In genomic region chr5:121746763-121747162, GRCh38 we compare ENCODE assay signal across 1 cellular context.
TF ChIP-seq lines count a peak whose summit lies in the region.

No MANE protein-coding gene starts in this region.

TF ChIP-seq in GM23338, 12 proteins besides CTCF, POLR2A, EP300 and RAD21 (continued from another document):
- TF ChIP-seq, protein P1, sequence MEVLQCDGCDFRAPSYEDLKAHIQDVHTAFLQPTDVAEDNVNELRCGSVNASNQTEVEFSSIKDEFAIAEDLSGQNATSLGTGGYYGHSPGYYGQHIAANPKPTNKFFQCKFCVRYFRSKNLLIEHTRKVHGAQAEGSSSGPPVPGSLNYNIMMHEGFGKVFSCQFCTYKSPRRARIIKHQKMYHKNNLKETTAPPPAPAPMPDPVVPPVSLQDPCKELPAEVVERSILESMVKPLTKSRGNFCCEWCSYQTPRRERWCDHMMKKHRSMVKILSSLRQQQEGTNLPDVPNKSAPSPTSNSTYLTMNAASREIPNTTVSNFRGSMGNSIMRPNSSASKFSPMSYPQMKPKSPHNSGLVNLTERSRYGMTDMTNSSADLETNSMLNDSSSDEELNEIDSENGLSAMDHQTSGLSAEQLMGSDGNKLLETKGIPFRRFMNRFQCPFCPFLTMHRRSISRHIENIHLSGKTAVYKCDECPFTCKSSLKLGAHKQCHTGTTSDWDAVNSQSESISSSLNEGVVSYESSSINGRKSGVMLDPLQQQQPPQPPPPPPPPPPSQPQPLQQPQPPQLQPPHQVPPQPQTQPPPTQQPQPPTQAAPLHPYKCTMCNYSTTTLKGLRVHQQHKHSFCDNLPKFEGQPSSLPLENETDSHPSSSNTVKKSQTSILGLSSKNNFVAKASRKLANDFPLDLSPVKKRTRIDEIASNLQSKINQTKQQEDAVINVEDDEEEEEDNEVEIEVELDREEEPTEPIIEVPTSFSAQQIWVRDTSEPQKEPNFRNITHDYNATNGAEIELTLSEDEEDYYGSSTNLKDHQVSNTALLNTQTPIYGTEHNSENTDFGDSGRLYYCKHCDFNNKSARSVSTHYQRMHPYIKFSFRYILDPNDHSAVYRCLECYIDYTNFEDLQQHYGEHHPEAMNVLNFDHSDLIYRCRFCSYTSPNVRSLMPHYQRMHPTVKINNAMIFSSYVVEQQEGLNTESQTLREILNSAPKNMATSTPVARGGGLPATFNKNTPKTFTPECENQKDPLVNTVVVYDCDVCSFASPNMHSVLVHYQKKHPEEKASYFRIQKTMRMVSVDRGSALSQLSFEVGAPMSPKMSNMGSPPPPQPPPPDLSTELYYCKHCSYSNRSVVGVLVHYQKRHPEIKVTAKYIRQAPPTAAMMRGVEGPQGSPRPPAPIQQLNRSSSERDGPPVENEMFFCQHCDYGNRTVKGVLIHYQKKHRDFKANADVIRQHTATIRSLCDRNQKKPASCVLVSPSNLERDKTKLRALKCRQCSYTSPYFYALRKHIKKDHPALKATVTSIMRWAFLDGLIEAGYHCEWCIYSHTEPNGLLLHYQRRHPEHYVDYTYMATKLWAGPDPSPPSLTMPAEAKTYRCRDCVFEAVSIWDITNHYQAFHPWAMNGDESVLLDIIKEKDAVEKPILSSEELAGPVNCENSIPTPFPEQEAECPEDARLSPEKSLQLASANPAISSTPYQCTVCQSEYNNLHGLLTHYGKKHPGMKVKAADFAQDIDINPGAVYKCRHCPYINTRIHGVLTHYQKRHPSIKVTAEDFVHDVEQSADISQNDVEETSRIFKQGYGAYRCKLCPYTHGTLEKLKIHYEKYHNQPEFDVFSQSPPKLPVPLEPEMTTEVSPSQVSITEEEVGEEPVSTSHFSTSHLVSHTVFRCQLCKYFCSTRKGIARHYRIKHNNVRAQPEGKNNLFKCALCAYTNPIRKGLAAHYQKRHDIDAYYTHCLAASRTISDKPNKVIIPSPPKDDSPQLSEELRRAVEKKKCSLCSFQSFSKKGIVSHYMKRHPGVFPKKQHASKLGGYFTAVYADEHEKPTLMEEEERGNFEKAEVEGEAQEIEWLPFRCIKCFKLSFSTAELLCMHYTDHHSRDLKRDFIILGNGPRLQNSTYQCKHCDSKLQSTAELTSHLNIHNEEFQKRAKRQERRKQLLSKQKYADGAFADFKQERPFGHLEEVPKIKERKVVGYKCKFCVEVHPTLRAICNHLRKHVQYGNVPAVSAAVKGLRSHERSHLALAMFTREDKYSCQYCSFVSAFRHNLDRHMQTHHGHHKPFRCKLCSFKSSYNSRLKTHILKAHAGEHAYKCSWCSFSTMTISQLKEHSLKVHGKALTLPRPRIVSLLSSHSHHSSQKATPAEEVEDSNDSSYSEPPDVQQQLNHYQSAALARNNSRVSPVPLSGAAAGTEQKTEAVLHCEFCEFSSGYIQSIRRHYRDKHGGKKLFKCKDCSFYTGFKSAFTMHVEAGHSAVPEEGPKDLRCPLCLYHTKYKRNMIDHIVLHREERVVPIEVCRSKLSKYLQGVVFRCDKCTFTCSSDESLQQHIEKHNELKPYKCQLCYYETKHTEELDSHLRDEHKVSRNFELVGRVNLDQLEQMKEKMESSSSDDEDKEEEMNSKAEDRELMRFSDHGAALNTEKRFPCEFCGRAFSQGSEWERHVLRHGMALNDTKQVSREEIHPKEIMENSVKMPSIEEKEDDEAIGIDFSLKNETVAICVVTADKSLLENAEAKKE (CRISPR knock-in tag; IDR thresholded peaks at IDR 0.05) = no peak
- TF ChIP-seq, protein P2, sequence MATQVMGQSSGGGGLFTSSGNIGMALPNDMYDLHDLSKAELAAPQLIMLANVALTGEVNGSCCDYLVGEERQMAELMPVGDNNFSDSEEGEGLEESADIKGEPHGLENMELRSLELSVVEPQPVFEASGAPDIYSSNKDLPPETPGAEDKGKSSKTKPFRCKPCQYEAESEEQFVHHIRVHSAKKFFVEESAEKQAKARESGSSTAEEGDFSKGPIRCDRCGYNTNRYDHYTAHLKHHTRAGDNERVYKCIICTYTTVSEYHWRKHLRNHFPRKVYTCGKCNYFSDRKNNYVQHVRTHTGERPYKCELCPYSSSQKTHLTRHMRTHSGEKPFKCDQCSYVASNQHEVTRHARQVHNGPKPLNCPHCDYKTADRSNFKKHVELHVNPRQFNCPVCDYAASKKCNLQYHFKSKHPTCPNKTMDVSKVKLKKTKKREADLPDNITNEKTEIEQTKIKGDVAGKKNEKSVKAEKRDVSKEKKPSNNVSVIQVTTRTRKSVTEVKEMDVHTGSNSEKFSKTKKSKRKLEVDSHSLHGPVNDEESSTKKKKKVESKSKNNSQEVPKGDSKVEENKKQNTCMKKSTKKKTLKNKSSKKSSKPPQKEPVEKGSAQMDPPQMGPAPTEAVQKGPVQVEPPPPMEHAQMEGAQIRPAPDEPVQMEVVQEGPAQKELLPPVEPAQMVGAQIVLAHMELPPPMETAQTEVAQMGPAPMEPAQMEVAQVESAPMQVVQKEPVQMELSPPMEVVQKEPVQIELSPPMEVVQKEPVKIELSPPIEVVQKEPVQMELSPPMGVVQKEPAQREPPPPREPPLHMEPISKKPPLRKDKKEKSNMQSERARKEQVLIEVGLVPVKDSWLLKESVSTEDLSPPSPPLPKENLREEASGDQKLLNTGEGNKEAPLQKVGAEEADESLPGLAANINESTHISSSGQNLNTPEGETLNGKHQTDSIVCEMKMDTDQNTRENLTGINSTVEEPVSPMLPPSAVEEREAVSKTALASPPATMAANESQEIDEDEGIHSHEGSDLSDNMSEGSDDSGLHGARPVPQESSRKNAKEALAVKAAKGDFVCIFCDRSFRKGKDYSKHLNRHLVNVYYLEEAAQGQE (IDR thresholded peaks at IDR 0.05; ENCODE audit: unreplicated experiment) = no peak
- TF ChIP-seq EZH2phosphoT487 (IDR thresholded peaks at IDR 0.05; ENCODE audit: unreplicated experiment) (no peak), EZH2 (IDR thresholded peaks at IDR 0.05; ENCODE audit: low read depth, unreplicated experiment) (no peak)
